ENCODE assay signal across 17 cellular contexts in genomic region chr9:91301161-91301560, GRCh38.
A peak's percentile ranks its signal among the peaks of the same experiment; 100 is the strongest.
DNase-seq lines count a peak whose midpoint lies in the region; ATAC-seq, FAIRE-seq and TF ChIP-seq lines count a peak whose summit lies in the region.
"Had no signal": no experiment of that assay in that cellular context is flagged by ENCODE, and none has a peak within 500 bp of the region (broad histone marks: within the 10 kb centered on the region; RNA-seq: fewer than 3 reads in every experiment).

No MANE protein-coding gene starts in this region.

- H3K27ac Mint-ChIP-seq in astrocyte (ENCODE audit: unreplicated experiment): no peak overlapping the region
- H3K27ac Mint-ChIP-seq: stimulated activated naive CD8-positive, alpha-beta T cell treated with anti-CD3 and anti-CD28 coated beads, Interleukin-15, Interleukin-2, amounts not matched to agents 100 ng/mL and 50 ng/mL, for 24 hours had no signal

- no peak for TF ChIP-seq POLR2A in gastrocnemius medialis (IDR thresholded peaks at IDR 0.05)

- H4K8ac ChIP-seq in mesendoderm (ENCODE audit: low read depth, low read length): no peak overlapping the region

- no peak overlapping the region for H3K23ac ChIP-seq in mesendoderm (ENCODE audit: low read length)

- H3K27ac ChIP-seq in astrocyte (ENCODE audit: low read depth, low read length) (no peak overlapping the region), gastrocnemius medialis (peak overlapping the region; percentile 78 to 90 (median 84)), mesendoderm (ENCODE audit: low read depth, low read length) (no peak overlapping the region)
- H3K27ac ChIP-seq: KMS-11, neutrophil, WERI-Rb-1 had no signal

- no peak overlapping the region for H2BK15ac ChIP-seq in mesendoderm (replicated peaks; ENCODE audit: low read depth)

- H3K27me3 Mint-ChIP-seq in astrocyte (ENCODE audit: low read depth, unreplicated experiment): no peaks in the 10 kb centered on the region
- H3K27me3 Mint-ChIP-seq: brain; stimulated activated naive CD8-positive, alpha-beta T cell treated with anti-CD3 and anti-CD28 coated beads, Interleukin-15, Interleukin-2, amounts not matched to agents 100 ng/mL and 50 ng/mL, for 24 hours had no signal

- no peak overlapping the region for H3K56ac ChIP-seq in mesendoderm (ENCODE audit: low read length)

- H3K36me3 ChIP-seq in astrocyte (ENCODE audit: insufficient read depth, low read length): no peaks in the 10 kb centered on the region
- H3K36me3 ChIP-seq in gastrocnemius medialis: peaks cover 0 to 4% of the 10 kb centered on the region in 2 donors
- H3K36me3 ChIP-seq in mesendoderm (ENCODE audit: control insufficient read depth, insufficient read depth, low read length): no peaks in the 10 kb centered on the region
- H3K36me3 ChIP-seq: neutrophil, WERI-Rb-1 had no signal

- intact Hi-C loops in gastrocnemius medialis (cut with DNase I; ENCODE audit: low total_unique reads): loop anchor here (5.0 kb wide), 4 partner anchors 61 to 379 kb away; partner anchors contain the start of gene AUH

- H3K36me3 Mint-ChIP-seq in astrocyte (ENCODE audit: low read depth, unreplicated experiment): peaks cover 3% of the 10 kb centered on the region

- H3K18ac ChIP-seq in mesendoderm (ENCODE audit: low read length): no peak overlapping the region

- FAIRE-seq in astrocyte (lab: Jason Lieb, UNC): no peak

- no peak overlapping the region for H3K4ac ChIP-seq in mesendoderm (ENCODE audit: low read depth, low read length)

- in situ Hi-C loops in gastrocnemius medialis (cut with MboI; ENCODE audit: low sequenced_read_pairs in 4 of 4): no loop called here

- H2AFZ ChIP-seq in astrocyte (ENCODE audit: low read depth, low read length): no peak overlapping the region

- H3K9me3 Mint-ChIP-seq in astrocyte (ENCODE audit: unreplicated experiment): no peaks in the 10 kb centered on the region
- H3K9me3 Mint-ChIP-seq: brain; stimulated activated naive CD8-positive, alpha-beta T cell treated with anti-CD3 and anti-CD28 coated beads, Interleukin-15, Interleukin-2, amounts not matched to agents 100 ng/mL and 50 ng/mL, for 24 hours had no signal

- H3K4me3 ChIP-seq in astrocyte (ENCODE audit: insufficient read depth, low read depth, low read length) (no peak overlapping the region), fibroblast of villous mesenchyme (ENCODE audit: low read depth, low read length) (no peak overlapping the region), gastrocnemius medialis (no peak overlapping the region), mesendoderm (ENCODE audit: low read length) (no peak overlapping the region)

- H3K27me3 ChIP-seq in astrocyte (ENCODE audit: insufficient read depth, low read length) (no peaks in the 10 kb centered on the region), gastrocnemius medialis (no peaks in the 10 kb centered on the region), mesendoderm (ENCODE audit: insufficient read depth, low read length, poor library complexity) (no peaks in the 10 kb centered on the region)
- H3K27me3 ChIP-seq: neutrophil had no signal

- H3K9me3 ChIP-seq in astrocyte (ENCODE audit: insufficient read depth, low read depth, low read length) (no peaks in the 10 kb centered on the region), gastrocnemius medialis (no peaks in the 10 kb centered on the region)
- H3K9me3 ChIP-seq: neutrophil had no signal

- H3K4me1 ChIP-seq in astrocyte (ENCODE audit: insufficient read depth, low read length) (peaks cover 11% of the 10 kb centered on the region), gastrocnemius medialis (peaks cover 61 to 68% of the 10 kb centered on the region in 2 donors), mesendoderm (ENCODE audit: control insufficient read depth, low read depth, low read length) (no peaks in the 10 kb centered on the region)

- H3K9ac ChIP-seq in astrocyte (ENCODE audit: low read length) (no peak overlapping the region), mesendoderm (ENCODE audit: low read length) (no peak overlapping the region)
- H3K9ac ChIP-seq: KMS-11 had no signal

- peaks cover 5% of the 10 kb centered on the region for H3K4me1 Mint-ChIP-seq in astrocyte (ENCODE audit: low read depth, unreplicated experiment)

- no peaks in the 10 kb centered on the region for H3K79me2 ChIP-seq in astrocyte (ENCODE audit: insufficient read depth, low read length)
- H3K79me2 ChIP-seq in mesendoderm (ENCODE audit: control insufficient read depth, insufficient read depth, low read length): no peaks in the 10 kb centered on the region

- no peak overlapping the region for H2AK5ac ChIP-seq in mesendoderm (ENCODE audit: low read length)

- H4K20me1 ChIP-seq in astrocyte (ENCODE audit: insufficient read depth, low read length): no peaks in the 10 kb centered on the region

- no CpG with 5 or more reads among the region's 5 CpGs for WGBS in mesendoderm (ENCODE audit: extremely low coverage, insufficient coverage, low lambda C conversion rate)

- no peaks in the 10 kb centered on the region for H3K79me1 ChIP-seq in mesendoderm (ENCODE audit: low read length)

- H4K5ac ChIP-seq in mesendoderm (ENCODE audit: low read length): no peak overlapping the region

- TF ChIP-seq CTCF in astrocyte (IDR thresholded peaks at IDR 0.05; ENCODE audit: insufficient read depth, low read depth, low read length) (no peak), fibroblast of villous mesenchyme (IDR thresholded peaks at IDR 0.05; ENCODE audit: insufficient read depth, low read depth, low read length) (no peak), gastrocnemius medialis (IDR thresholded peaks at IDR 0.05 in 4 of 5, conservative IDR thresholded peaks at IDR 0.05 in 1 of 5) (no peak)

- no peak overlapping the region for H3K4me3 Mint-ChIP-seq in astrocyte (ENCODE audit: unreplicated experiment)
- H3K4me3 Mint-ChIP-seq: brain; stimulated activated naive CD8-positive, alpha-beta T cell treated with anti-CD3 and anti-CD28 coated beads, Interleukin-15, Interleukin-2, amounts not matched to agents 100 ng/mL and 50 ng/mL, for 24 hours had no signal

- H2BK5ac ChIP-seq in mesendoderm (ENCODE audit: low read length): no peak overlapping the region

- H2BK120ac ChIP-seq in mesendoderm (ENCODE audit: low read depth, low read length): no peak overlapping the region

- no peak overlapping the region for H3K4me2 ChIP-seq in astrocyte (ENCODE audit: low read length)
- no peak overlapping the region for H3K4me2 ChIP-seq in mesendoderm (ENCODE audit: low read length)
- H3K4me2 ChIP-seq: KMS-11 had no signal

- DNase-seq in AG20443 (ENCODE audit: low spot score) (peak; percentile 30), astrocyte (ENCODE audit: low read depth) (peak; percentile 44), fibroblast of villous mesenchyme (ENCODE audit: low read depth) (peak; percentile 59), gastrocnemius medialis (no peak), mesendoderm (no peak)
- DNase-seq in stimulated activated CD4-positive, alpha-beta T cell treated with anti-CD3 and anti-CD28 coated beads, Interleukin-4, amount 100 ng/mL, for 4 hours: no peak
- DNase-seq: activated effector memory CD4-positive, alpha-beta T cell treated with Interleukin-2 at 50 U/mL for 16 hours; NCI-H1694; NCI-H510A treated with DMSO at 0.1 percent for 48 hours; SW 1271; WERI-Rb-1 had no signal

- peak; percentile 34 to 42 for ATAC-seq in gastrocnemius medialis
- ATAC-seq in HG02798 (IDR thresholded peaks at IDR 0.05; ENCODE audit: poor library complexity, unreplicated experiment): no peak
- no peak for ATAC-seq in GM21723 (IDR thresholded peaks at IDR 0.05; ENCODE audit: unreplicated experiment)

Comparison
In these comparisons a context has a peak if more than half of its experiments do, and no peak if none do; other contexts are left out.
1. DNase-seq: peak in AG20443 (single experiment), astrocyte (single experiment) and fibroblast of villous mesenchyme (single experiment); none in gastrocnemius medialis (0 of 2), stimulated activated CD4-positive, alpha-beta T cell treated with anti-CD3 and anti-CD28 coated beads, Interleukin-4, amount 100 ng/mL, for 4 hours (0 of 2) and mesendoderm (single experiment).
2. H3K27ac ChIP-seq: peak in gastrocnemius medialis (4 of 4); none in astrocyte (single experiment) and mesendoderm (single experiment).
3. ATAC-seq: peak in gastrocnemius medialis (2 of 2); none in HG02798 (single experiment) and GM21723 (single experiment).